27 cellular contexts compared by ENCODE assay signal in the genomic region with DNA sequence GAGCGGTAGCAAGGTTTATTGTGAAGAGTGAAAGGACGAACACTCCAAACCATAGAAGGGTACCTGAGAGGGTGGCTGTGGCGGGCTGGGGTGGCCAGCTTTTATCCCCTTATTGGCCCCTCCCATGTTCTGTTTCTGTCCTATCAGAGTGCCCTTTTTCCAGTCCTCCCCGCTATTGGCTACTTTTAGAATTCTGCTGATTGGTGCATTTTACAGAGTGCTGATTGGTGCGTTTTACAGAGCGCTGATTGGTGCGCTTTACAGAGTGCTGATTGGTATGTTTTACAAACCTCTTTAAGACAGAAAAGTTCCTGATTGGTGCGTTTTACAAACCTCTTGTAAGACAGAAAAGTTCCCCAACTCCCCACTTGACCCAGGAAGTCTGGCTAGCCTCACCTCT. TPM values are rescaled to one million over a fixed set of nuclear protein-coding genes. Genes with fewer than 3 reads are reported as not detected.
DNase-seq lines count a peak whose midpoint lies in the region; ATAC-seq, FAIRE-seq and TF ChIP-seq lines count a peak whose summit lies in the region.
"Had no signal": no experiment of that assay in that cellular context is flagged by ENCODE, and none has a peak within 500 bp of the region (broad histone marks: within the 10 kb centered on the region; RNA-seq: fewer than 3 reads in every experiment).

No MANE protein-coding gene starts in this region.

- no peak overlapping the region for H3K4me3 ChIP-seq in left ventricle myocardium inferior
- H3K4me3 ChIP-seq in HepG2 (replicated peaks in 1 of 3; ENCODE audit: insufficient read depth in 1 of 3, low read depth in 2 of 3, low read length in 3 of 3) = no peak overlapping the region
- H3K4me3 ChIP-seq in right lobe of liver = no peak overlapping the region
- H3K4me3 ChIP-seq in K562 = no peak overlapping the region
- H3K4me3 ChIP-seq: BLaER1 treated with 17β-estradiol and CSF1 and Interleukin-3, amounts not matched to agents 10 nM and 100 nM; HAP-1 had no signal

- no peak for TF ChIP-seq EP300 in HepG2 (IDR thresholded peaks at IDR 0.05; ENCODE audit: low read depth in 2 of 2, low read length in 2 of 2)
- TF ChIP-seq EP300 in HepG2 (CRISPR knock-in tag; IDR thresholded peaks at IDR 0.05; ENCODE audit: borderline replicate concordance) = no peak
- no peak for TF ChIP-seq EP300 in K562 (IDR thresholded peaks at IDR 0.05; ENCODE audit: low read length)

- H2AFZ ChIP-seq in HepG2 (ENCODE audit: low read length) (no peak overlapping the region), K562 (ENCODE audit: low read depth, low read length) (no peak overlapping the region)

- H3K9ac ChIP-seq in HepG2 (ENCODE audit: insufficient read depth, low read depth, low read length) = no peak overlapping the region
- no peak overlapping the region for H3K9ac ChIP-seq in K562 (ENCODE audit: insufficient read depth in 1 of 2, low read depth in 2 of 2, low read length in 2 of 2)
- H3K9ac ChIP-seq: BLaER1 treated with 17β-estradiol and CSF1 and Interleukin-3, amounts not matched to agents 10 nM and 100 nM had no signal

- WGBS in HepG2 (ENCODE audit: low lambda C conversion rate) = 28% methylated on average over 8 of the region's 8 CpGs
- 66% methylated on average over 4 of the region's 8 CpGs for WGBS in right lobe of liver (ENCODE audit: insufficient coverage, low coverage, low lambda C conversion rate, missing lambda C conversion rate)
- 3% methylated on average over 8 of the region's 8 CpGs for WGBS in K562 (ENCODE audit: insufficient coverage, low coverage, missing lambda C conversion rate)

- POLR2A ChIA-PET in HepG2 (lab: Yijun Ruan, JAX) (no interaction called here), K562 (lab: Yijun Ruan, JAX) (no interaction called here)

- H3K27ac ChIP-seq in left ventricle myocardium inferior (replicated peaks) (peak overlapping the region; percentile 60), HepG2 (ENCODE audit: extremely low read length, insufficient read depth, low read length) (no peak overlapping the region), right lobe of liver (no peak overlapping the region), K562 (ENCODE audit: extremely low read depth, low read depth, low read length) (no peak overlapping the region)
- H3K27ac ChIP-seq: 22Rv1; BLaER1 treated with 17β-estradiol and CSF1 and Interleukin-3, amounts not matched to agents 10 nM and 100 nM had no signal

- TF ChIP-seq CTCF in left ventricle myocardium inferior (IDR thresholded peaks at IDR 0.05; ENCODE audit: borderline replicate concordance) (no peak), HepG2 (CRISPR knock-in tag; IDR thresholded peaks at IDR 0.05) (no peak), right lobe of liver (IDR thresholded peaks at IDR 0.05) (no peak), K562 (IDR thresholded peaks at IDR 0.05 in 2 of 3, conservative IDR thresholded peaks at IDR 0.05 in 1 of 3; ENCODE audit: insufficient read depth in 2 of 3, low read depth in 1 of 3, low read length in 3 of 3) (no peak)

- no peaks in the 10 kb centered on the region for H3K9me1 ChIP-seq in K562 (ENCODE audit: control insufficient read depth, insufficient read depth, low read length)

- CTCF ChIA-PET in HepG2 (lab: Yijun Ruan, JAX; ENCODE audit: low intra/inter-chr PET ratio, low total read pairs) = no interaction called here
- CTCF ChIA-PET in K562 (lab: Yijun Ruan, JAX; ENCODE audit: low intra/inter-chr PET ratio) = no interaction called here

- no TSS peak for BruUV-seq in HepG2 (replicated peaks; lab: Mats Ljungman, UMichigan)
- no TSS peak for BruUV-seq in K562 (replicated peaks; lab: Mats Ljungman, UMichigan)

- H3K9me3 ChIP-seq in left ventricle myocardium inferior (replicated peaks) = peaks cover 16% of the 10 kb centered on the region
- no peaks in the 10 kb centered on the region for H3K9me3 ChIP-seq in HepG2 (ENCODE audit: low read length)
- H3K9me3 ChIP-seq in right lobe of liver = no peaks in the 10 kb centered on the region
- H3K9me3 ChIP-seq in K562 (replicated peaks; ENCODE audit: control insufficient read depth, insufficient read depth, low read depth, low read length) = no peaks in the 10 kb centered on the region
- H3K9me3 ChIP-seq: BE2C, HAP-1 had no signal

- no peak for TF ChIP-seq RAD21 in HepG2 (CRISPR knock-in tag; IDR thresholded peaks at IDR 0.05)
- no peak for TF ChIP-seq RAD21 in K562 (CRISPR knock-in tag; conservative IDR thresholded peaks at IDR 0.05 in 1 of 2, IDR thresholded peaks at IDR 0.05 in 1 of 2)

- H3K36me3 ChIP-seq in left ventricle myocardium inferior (no peaks in the 10 kb centered on the region), HepG2 (replicated peaks in 1 of 2; ENCODE audit: control insufficient read depth in 1 of 2, insufficient read depth in 2 of 2, low read length in 2 of 2) (no peaks in the 10 kb centered on the region), right lobe of liver (no peaks in the 10 kb centered on the region), K562 (ENCODE audit: control insufficient read depth, insufficient read depth, low read length) (no peaks in the 10 kb centered on the region)
- H3K36me3 ChIP-seq: BE2C; BLaER1 treated with 17β-estradiol and CSF1 and Interleukin-3, amounts not matched to agents 10 nM and 100 nM; HAP-1 had no signal

- in situ Hi-C loops in HepG2 (cut with HindIII; ENCODE audit: extremely low pct_ligation_motif_present, low pct_unique_long_range_greater_than_20kb) (no loop called here), K562 (cut with MboI) (no loop called here)

- no peaks in the 10 kb centered on the region for H4K20me1 ChIP-seq in HepG2 (ENCODE audit: insufficient read depth, low read length)
- H4K20me1 ChIP-seq in K562 (replicated peaks; ENCODE audit: control insufficient read depth, insufficient read depth, low read length) = no peaks in the 10 kb centered on the region
- H4K20me1 ChIP-seq: BLaER1 treated with 17β-estradiol and CSF1 and Interleukin-3, amounts not matched to agents 10 nM and 100 nM had no signal

- no peak for TF ChIP-seq POLR2A in HepG2 (IDR thresholded peaks at IDR 0.05; ENCODE audit: insufficient read depth in 1 of 2, low read depth in 2 of 2, low read length in 2 of 2)
- no peak for TF ChIP-seq POLR2A in right lobe of liver (IDR thresholded peaks at IDR 0.05)
- TF ChIP-seq POLR2A in K562 (conservative IDR thresholded peaks at IDR 0.05) = no peak

- intact Hi-C loops in left ventricle myocardium inferior (cut with micrococcal nuclease) (no loop called here), Right ventricle myocardium inferior (cut with DNase I) (no loop called here), HepG2 (cut with micrococcal nuclease; ENCODE audit: unreplicated experiment) (no loop called here), right lobe of liver (cut with DNase I) (no loop called here), K562 (cut with micrococcal nuclease) (no loop called here)

- H3K27me3 ChIP-seq in left ventricle myocardium inferior (ENCODE audit: low read depth) (peaks cover 8% of the 10 kb centered on the region), HepG2 (ENCODE audit: control insufficient read depth in 1 of 2, insufficient read depth in 2 of 2, low read length in 2 of 2) (peaks cover 0 to 14% of the 10 kb centered on the region in 2 experiments; a peak in 2 of 5 replicates), right lobe of liver (no peaks in the 10 kb centered on the region), K562 (ENCODE audit: control insufficient read depth in 2 of 2, insufficient read depth in 2 of 2, low read length in 2 of 2) (no peaks in the 10 kb centered on the region; a peak in 1 of 5 replicates)
- H3K27me3 ChIP-seq: BE2C; BLaER1 treated with 17β-estradiol and CSF1 and Interleukin-3, amounts not matched to agents 10 nM and 100 nM had no signal

- no peak for FAIRE-seq in HepG2 (lab: Jason Lieb, UNC)
- no peak for FAIRE-seq in K562 (lab: Jason Lieb, UNC)
- FAIRE-seq: A204.1, GM12892, H54 had no signal

- DNase-seq in left ventricle myocardium inferior = no peak
- DNase-seq in Right ventricle myocardium inferior (ENCODE audit: missing footprints) = no peak
- no peak for DNase-seq in HepG2 (ENCODE audit: low spot score)
- no peak for DNase-seq in right lobe of liver
- no peak for DNase-seq in K562 (ENCODE audit: extremely low read depth in 1 of 4, low spot score in 3 of 4)
- no peak for DNase-seq in COR-L47 (lab: John Stamatoyannopoulos, UW)
- DNase-seq in NCI-H2227 treated with DMSO at 0.1 percent for 48 hours (lab: John Stamatoyannopoulos, UW) = no peak
- DNase-seq: ACHN; AML-193; BE2C; Calu3; CD4-positive, alpha-beta T cell; CD8-positive, alpha-beta memory T cell; DMS53; DMS79 treated with DMSO at 0.1 percent for 48 hours; GF-D8; GOT3; HFFc6 had no signal

- H3K79me2 ChIP-seq in HepG2 (ENCODE audit: insufficient read depth, low read length) = no peaks in the 10 kb centered on the region
- H3K79me2 ChIP-seq in K562 (ENCODE audit: control insufficient read depth, insufficient read depth, low read length) = no peaks in the 10 kb centered on the region

- H3K4me1 ChIP-seq in left ventricle myocardium inferior = peaks cover 24% of the 10 kb centered on the region
- H3K4me1 ChIP-seq in HepG2 (ENCODE audit: insufficient read depth, low read length) = no peaks in the 10 kb centered on the region
- H3K4me1 ChIP-seq in right lobe of liver = no peaks in the 10 kb centered on the region
- no peaks in the 10 kb centered on the region for H3K4me1 ChIP-seq in K562 (replicated peaks in 1 of 2; ENCODE audit: control insufficient read depth in 2 of 2, insufficient read depth in 2 of 2, low read length in 2 of 2)
- H3K4me1 ChIP-seq: BE2C, HAP-1 had no signal

- H3K4me2 ChIP-seq in HepG2 (ENCODE audit: low read depth, low read length) (no peak overlapping the region), K562 (ENCODE audit: insufficient read depth, low read length) (no peak overlapping the region)
- H3K4me2 ChIP-seq: BLaER1 treated with 17β-estradiol and CSF1 and Interleukin-3, amounts not matched to agents 10 nM and 100 nM had no signal

- ATAC-seq in Right ventricle myocardium inferior (no peak), HepG2 (no peak), right lobe of liver (no peak), K562 (no peak)

RNA-seq across cellular contexts. Expression of gene GSG1L2, which starts 12.5 kb away (rescaled TPM):
- total RNA-seq in left ventricle myocardium inferior (not detected), Right ventricle myocardium inferior (not detected), HepG2 (2016; rRNA removed; fragmentation: Illumina TruSeq; extraction: Trizol) (not detected in 2 replicates), right lobe of liver (not detected), K562 (2014; rRNA removed) (not detected in 2 replicates), K562 (2014; rRNA removed; fragmentation: Illumina TruSeq; extraction: Trizol) (not detected in 2 replicates), K562 (2015; rRNA removed; fragmentation: Illumina TruSeq; extraction: Trizol) (not detected in 2 replicates), K562 (2021) (not detected in 2 replicates)
- total RNA-seq in HepG2 (2016; cell fraction: cytosol; rRNA removed; fragmentation: Illumina TruSeq; extraction: Trizol; ENCODE audit: low read depth) = not detected in 2 replicates
- total RNA-seq in HepG2 (2016; cell fraction: insoluble cytoplasmic fraction; rRNA removed; fragmentation: Illumina TruSeq; extraction: Trizol) = not detected in 2 replicates
- total RNA-seq in HepG2 (2016; cell fraction: membrane; rRNA removed; fragmentation: Illumina TruSeq; extraction: Trizol) = not detected in 2 replicates
- not detected in 2 replicates for total RNA-seq in HepG2 (2016; cell fraction: nucleus; rRNA removed; fragmentation: Illumina TruSeq; extraction: Trizol)
- polyA plus RNA-seq in HepG2 (2011; rRNA removed) (not detected in 2 replicates), K562 (2011; rRNA removed) (not detected in 2 replicates), K562 (2014; fragmentation: Illumina TruSeq; extraction: Trizol) (not detected in 2 replicates), K562 (2014; fragmentation: Nextera tagmentation; extraction: Ambion mirVana) (not detected), K562 (2014; rRNA removed) (not detected in 2 replicates)
- not detected in 2 replicates for polyA plus RNA-seq in HepG2 (2011; cell fraction: cytosol; rRNA removed)
- not detected in 2 replicates for polyA plus RNA-seq in HepG2 (2011; cell fraction: nucleus; rRNA removed)
- not detected in 2 replicates for polyA plus RNA-seq in HepG2 (2012)
- polyA plus RNA-seq in HepG2 (2016; cell fraction: cytosol; fragmentation: Illumina TruSeq; extraction: Trizol; ENCODE audit: low read depth) = not detected in 2 replicates
- polyA plus RNA-seq in HepG2 (2016; cell fraction: insoluble cytoplasmic fraction; fragmentation: Illumina TruSeq; extraction: Trizol; ENCODE audit: low read depth) = not detected in 2 replicates
- not detected in 2 replicates for polyA plus RNA-seq in HepG2 (2016; cell fraction: membrane; fragmentation: Illumina TruSeq; extraction: Trizol; ENCODE audit: low read depth)
- not detected in 2 replicates for polyA plus RNA-seq in HepG2 (2016; cell fraction: nucleus; fragmentation: Illumina TruSeq; extraction: Trizol; ENCODE audit: insufficient read depth, low read depth)
- polyA minus RNA-seq in HepG2 (2011; rRNA and poly(A)+ RNA removed; ENCODE audit: low replicate concordance) = 1.4 TPM in 1 of 2 replicates, not detected in the other
- polyA minus RNA-seq in HepG2 (2011; cell fraction: cytosol; rRNA and poly(A)+ RNA removed) = not detected in 2 replicates
- not detected in 2 replicates for polyA minus RNA-seq in HepG2 (2011; cell fraction: nucleus; rRNA and poly(A)+ RNA removed)
- total RNA-seq in K562 (2011; cell fraction: chromatin; rRNA removed; ENCODE audit: low replicate concordance) = not detected in 2 replicates
- not detected in 2 replicates for total RNA-seq in K562 (2011; cell fraction: nucleolus; rRNA removed)
- not detected in 2 replicates for total RNA-seq in K562 (2011; cell fraction: nucleoplasm; rRNA removed)
- not detected in 2 replicates for polyA plus RNA-seq in K562 (2011; cell fraction: cytosol; rRNA removed)
- polyA plus RNA-seq in K562 (2011; cell fraction: nucleus; rRNA removed) = not detected in 2 replicates
- polyA plus RNA-seq in K562 (2012) = not detected in 2 replicates
- polyA minus RNA-seq in K562 (2011; rRNA and poly(A)+ RNA removed) = not detected in 2 replicates
- not detected in 2 replicates for polyA minus RNA-seq in K562 (2011; cell fraction: cytosol; rRNA and poly(A)+ RNA removed)
- polyA minus RNA-seq in K562 (2011; cell fraction: nucleus; rRNA and poly(A)+ RNA removed) = not detected in 2 replicates
- total RNA-seq: Calu3; CD4-positive, alpha-beta T cell; CD8-positive, alpha-beta memory T cell; Daoy; G401; HFFc6 had no signal
- polyA plus RNA-seq: CD14-positive monocyte; CD8-positive, alpha-beta memory T cell had no signal

RNA-seq across cellular contexts. Expression of gene GLP2R, which starts 16.3 kb away (rescaled TPM):
- total RNA-seq in left ventricle myocardium inferior (not detected), Right ventricle myocardium inferior (0.24 TPM), HepG2 (2016; rRNA removed; fragmentation: Illumina TruSeq; extraction: Trizol) (1.4 and 1.9 TPM in 2 replicates), right lobe of liver (1 to 10 TPM in 1 of 6 experiments, under 1 TPM in 5; 0.12 to 2.4 (median 0.63) TPM), K562 (2014; rRNA removed) (not detected in 2 replicates), K562 (2014; rRNA removed; fragmentation: Illumina TruSeq; extraction: Trizol) (not detected in 2 replicates), K562 (2015; rRNA removed; fragmentation: Illumina TruSeq; extraction: Trizol) (not detected in 2 replicates), K562 (2021) (not detected in 2 replicates)
- total RNA-seq in HepG2 (2016; cell fraction: cytosol; rRNA removed; fragmentation: Illumina TruSeq; extraction: Trizol; ENCODE audit: low read depth) = 0.35 and 0.51 TPM in 2 replicates
- total RNA-seq in HepG2 (2016; cell fraction: insoluble cytoplasmic fraction; rRNA removed; fragmentation: Illumina TruSeq; extraction: Trizol) = 2.0 and 2.3 TPM in 2 replicates
- total RNA-seq in HepG2 (2016; cell fraction: membrane; rRNA removed; fragmentation: Illumina TruSeq; extraction: Trizol) = 0.76 and 1.8 TPM in 2 replicates
- 0.97 and 2.6 TPM in 2 replicates for total RNA-seq in HepG2 (2016; cell fraction: nucleus; rRNA removed; fragmentation: Illumina TruSeq; extraction: Trizol)
- polyA plus RNA-seq in HepG2 (2011; rRNA removed) (0.21 and 0.65 TPM in 2 replicates), K562 (2011; rRNA removed) (not detected in 2 replicates), K562 (2014; fragmentation: Illumina TruSeq; extraction: Trizol) (not detected in 2 replicates), K562 (2014; fragmentation: Nextera tagmentation; extraction: Ambion mirVana) (not detected), K562 (2014; rRNA removed) (not detected in 2 replicates)
- 0.36 and 0.62 TPM in 2 replicates for polyA plus RNA-seq in HepG2 (2011; cell fraction: cytosol; rRNA removed)
- 0.14 and 0.48 TPM in 2 replicates for polyA plus RNA-seq in HepG2 (2011; cell fraction: nucleus; rRNA removed)
- 0.12 and 1.0 TPM in 2 replicates for polyA plus RNA-seq in HepG2 (2012)
- polyA plus RNA-seq in HepG2 (2016; cell fraction: cytosol; fragmentation: Illumina TruSeq; extraction: Trizol; ENCODE audit: low read depth) = 0.17 and 0.26 TPM in 2 replicates
- 1.7 and 1.8 TPM in 2 replicates for polyA plus RNA-seq in HepG2 (2016; cell fraction: insoluble cytoplasmic fraction; fragmentation: Illumina TruSeq; extraction: Trizol; ENCODE audit: low read depth)
- polyA plus RNA-seq in HepG2 (2016; cell fraction: membrane; fragmentation: Illumina TruSeq; extraction: Trizol; ENCODE audit: low read depth) = 0.53 and 0.62 TPM in 2 replicates
- polyA plus RNA-seq in HepG2 (2016; cell fraction: nucleus; fragmentation: Illumina TruSeq; extraction: Trizol; ENCODE audit: insufficient read depth, low read depth) = 0.96 and 1.2 TPM in 2 replicates
- 5.2 and 791 TPM in 2 replicates for polyA minus RNA-seq in HepG2 (2011; rRNA and poly(A)+ RNA removed; ENCODE audit: low replicate concordance)
- polyA minus RNA-seq in HepG2 (2011; cell fraction: cytosol; rRNA and poly(A)+ RNA removed) = 0.26 and 0.49 TPM in 2 replicates
- 0.75 and 2.2 TPM in 2 replicates for polyA minus RNA-seq in HepG2 (2011; cell fraction: nucleus; rRNA and poly(A)+ RNA removed)
- not detected in 2 replicates for total RNA-seq in K562 (2011; cell fraction: chromatin; rRNA removed; ENCODE audit: low replicate concordance)
- total RNA-seq in K562 (2011; cell fraction: nucleolus; rRNA removed) = not detected in 2 replicates
- not detected in 2 replicates for total RNA-seq in K562 (2011; cell fraction: nucleoplasm; rRNA removed)
- polyA plus RNA-seq in K562 (2011; cell fraction: cytosol; rRNA removed) = not detected in 2 replicates
- not detected in 2 replicates for polyA plus RNA-seq in K562 (2011; cell fraction: nucleus; rRNA removed)
- polyA plus RNA-seq in K562 (2012) = not detected in 2 replicates
- not detected in 2 replicates for polyA minus RNA-seq in K562 (2011; rRNA and poly(A)+ RNA removed)
- 0.46 and 1.9 TPM in 2 replicates for polyA minus RNA-seq in K562 (2011; cell fraction: cytosol; rRNA and poly(A)+ RNA removed)
- polyA minus RNA-seq in K562 (2011; cell fraction: nucleus; rRNA and poly(A)+ RNA removed) = 0.13 TPM in 1 of 2 replicates, not detected in the other
- total RNA-seq: CD4-positive, alpha-beta T cell; CD8-positive, alpha-beta memory T cell; G401; HFFc6 had no signal
- polyA plus RNA-seq: CD14-positive monocyte; CD8-positive, alpha-beta memory T cell had no signal

RNA-seq across cellular contexts. Expression of gene DHRS7C, which starts 18.0 kb away (rescaled TPM):
- total RNA-seq in left ventricle myocardium inferior (3.1 TPM), Right ventricle myocardium inferior (69.8 TPM), HepG2 (2016; rRNA removed; fragmentation: Illumina TruSeq; extraction: Trizol) (not detected in 2 replicates), right lobe of liver (not detected), K562 (2014; rRNA removed) (not detected in 2 replicates), K562 (2014; rRNA removed; fragmentation: Illumina TruSeq; extraction: Trizol) (not detected in 2 replicates), K562 (2015; rRNA removed; fragmentation: Illumina TruSeq; extraction: Trizol) (not detected in 2 replicates), K562 (2021) (not detected in 2 replicates)
- not detected in 2 replicates for total RNA-seq in HepG2 (2016; cell fraction: cytosol; rRNA removed; fragmentation: Illumina TruSeq; extraction: Trizol; ENCODE audit: low read depth)
- total RNA-seq in HepG2 (2016; cell fraction: insoluble cytoplasmic fraction; rRNA removed; fragmentation: Illumina TruSeq; extraction: Trizol) = not detected in 2 replicates
- total RNA-seq in HepG2 (2016; cell fraction: membrane; rRNA removed; fragmentation: Illumina TruSeq; extraction: Trizol) = not detected in 2 replicates
- not detected in 2 replicates for total RNA-seq in HepG2 (2016; cell fraction: nucleus; rRNA removed; fragmentation: Illumina TruSeq; extraction: Trizol)
- polyA plus RNA-seq in HepG2 (2011; rRNA removed) (not detected in 2 replicates), K562 (2011; rRNA removed) (not detected in 2 replicates), K562 (2014; fragmentation: Illumina TruSeq; extraction: Trizol) (not detected in 2 replicates), K562 (2014; fragmentation: Nextera tagmentation; extraction: Ambion mirVana) (not detected), K562 (2014; rRNA removed) (not detected in 2 replicates)
- not detected in 2 replicates for polyA plus RNA-seq in HepG2 (2011; cell fraction: cytosol; rRNA removed)
- not detected in 2 replicates for polyA plus RNA-seq in HepG2 (2011; cell fraction: nucleus; rRNA removed)
- not detected in 2 replicates for polyA plus RNA-seq in HepG2 (2012)
- polyA plus RNA-seq in HepG2 (2016; cell fraction: cytosol; fragmentation: Illumina TruSeq; extraction: Trizol; ENCODE audit: low read depth) = not detected in 2 replicates
- polyA plus RNA-seq in HepG2 (2016; cell fraction: insoluble cytoplasmic fraction; fragmentation: Illumina TruSeq; extraction: Trizol; ENCODE audit: low read depth) = not detected in 2 replicates
- not detected in 2 replicates for polyA plus RNA-seq in HepG2 (2016; cell fraction: membrane; fragmentation: Illumina TruSeq; extraction: Trizol; ENCODE audit: low read depth)
- not detected in 2 replicates for polyA plus RNA-seq in HepG2 (2016; cell fraction: nucleus; fragmentation: Illumina TruSeq; extraction: Trizol; ENCODE audit: insufficient read depth, low read depth)
- polyA minus RNA-seq in HepG2 (2011; rRNA and poly(A)+ RNA removed; ENCODE audit: low replicate concordance) = 2.9 TPM in 1 of 2 replicates, not detected in the other
- polyA minus RNA-seq in HepG2 (2011; cell fraction: cytosol; rRNA and poly(A)+ RNA removed) = not detected in 2 replicates
- not detected in 2 replicates for polyA minus RNA-seq in HepG2 (2011; cell fraction: nucleus; rRNA and poly(A)+ RNA removed)
- total RNA-seq in K562 (2011; cell fraction: chromatin; rRNA removed; ENCODE audit: low replicate concordance) = not detected in 2 replicates
- total RNA-seq in K562 (2011; cell fraction: nucleolus; rRNA removed) = not detected in 2 replicates
- total RNA-seq in K562 (2011; cell fraction: nucleoplasm; rRNA removed) = not detected in 2 replicates
- not detected in 2 replicates for polyA plus RNA-seq in K562 (2011; cell fraction: cytosol; rRNA removed)
- not detected in 2 replicates for polyA plus RNA-seq in K562 (2011; cell fraction: nucleus; rRNA removed)
- not detected in 2 replicates for polyA plus RNA-seq in K562 (2012)
- not detected in 2 replicates for polyA minus RNA-seq in K562 (2011; rRNA and poly(A)+ RNA removed)
- polyA minus RNA-seq in K562 (2011; cell fraction: cytosol; rRNA and poly(A)+ RNA removed) = not detected in 2 replicates
- polyA minus RNA-seq in K562 (2011; cell fraction: nucleus; rRNA and poly(A)+ RNA removed) = not detected in 2 replicates
- total RNA-seq: Calu3; CD4-positive, alpha-beta T cell; CD8-positive, alpha-beta memory T cell; Daoy; G401; HFFc6 had no signal
- polyA plus RNA-seq: CD14-positive monocyte; CD8-positive, alpha-beta memory T cell had no signal

Comparison
In these comparisons a context has a peak if more than half of its experiments do, and no peak if none do; other contexts are left out.
1. RNA of gene DHRS7C, which starts 18.0 kb away (total RNA-seq): 69.8 TPM in Right ventricle myocardium inferior (single experiment); 3.1 TPM in left ventricle myocardium inferior (single experiment), not detected in HepG2, not detected in right lobe of liver and not detected in K562; every median in the first group is over 10 times any median in the second.